In genomic region chr6:165664553-165665383, GRCh38 we compare ENCODE assay signal across 10 cellular contexts. TPM values are rescaled to one million over a fixed set of nuclear protein-coding genes. Genes with fewer than 3 reads are reported as not detected.
DNase-seq lines count a peak whose midpoint lies in the region; ATAC-seq, FAIRE-seq and TF ChIP-seq lines count a peak whose summit lies in the region.
"Had no signal": no experiment of that assay in that cellular context is flagged by ENCODE, and none has a peak within 500 bp of the region (broad histone marks: within the 10 kb centered on the region; RNA-seq: fewer than 3 reads in every experiment).

No MANE protein-coding gene starts in this region.

- DNase-seq in astrocyte (ENCODE audit: low read depth): no peak
- DNase-seq in kidney: no peak
- no peak for DNase-seq in transverse colon
- DNase-seq in ecto neural progenitor cell (ENCODE audit: low spot score): no peak
- DNase-seq: activated CD4-positive, alpha-beta T cell treated with anti-CD3 and anti-CD28 coated beads, Interleukin-2, amount 50 U/mL, for 4 hours; NCI-H510A treated with DMSO at 0.1 percent for 48 hours had no signal

- peaks cover 30% of the 10 kb centered on the region for H3K4me1 ChIP-seq in HUES6 (ENCODE audit: control insufficient read depth, insufficient read depth, low read length)
- H3K4me1 ChIP-seq in astrocyte (ENCODE audit: insufficient read depth, low read length): peaks cover 13% of the 10 kb centered on the region
- peaks cover 0 to 12% of the 10 kb centered on the region in 2 donors for H3K4me1 ChIP-seq in kidney (ENCODE audit: control insufficient read depth in 1 of 2, insufficient read depth in 1 of 2, low read depth in 1 of 2, low read length in 2 of 2)
- H3K4me1 ChIP-seq in skeletal muscle tissue (ENCODE audit: control insufficient read depth in 3 of 3, insufficient read depth in 3 of 3, low read length in 3 of 3): peaks cover 13 to 26% (median 22%) of the 10 kb centered on the region in 3 donors
- H3K4me1 ChIP-seq in transverse colon: peaks cover 6 to 29% (median 25%) of the 10 kb centered on the region in 4 donors

- peaks cover 13% of the 10 kb centered on the region for H3K4me1 Mint-ChIP-seq in astrocyte (ENCODE audit: low read depth, unreplicated experiment)

- no peak overlapping the region for H2AFZ ChIP-seq in astrocyte (ENCODE audit: low read depth, low read length)

- H3K4me3 ChIP-seq in HUES6 (ENCODE audit: low read depth, low read length): peak overlapping the region; percentile 71
- peak overlapping the region; percentile 63 for H3K4me3 ChIP-seq in astrocyte (ENCODE audit: insufficient read depth, low read depth, low read length)
- H3K4me3 ChIP-seq in kidney (ENCODE audit: low read length in 2 of 2): peak overlapping the region; percentile 79 to 86
- peak overlapping the region; percentile 62 to 80 (median 64) for H3K4me3 ChIP-seq in skeletal muscle tissue (ENCODE audit: low read length in 3 of 3)
- H3K4me3 ChIP-seq in transverse colon: no peak overlapping the region
- H3K4me3 ChIP-seq: lung had no signal

- H4K20me1 ChIP-seq in astrocyte (ENCODE audit: insufficient read depth, low read length): peaks cover 4% of the 10 kb centered on the region

- no peak for TF ChIP-seq POLR2A in transverse colon (IDR thresholded peaks at IDR 0.05)

- TF ChIP-seq EP300 in transverse colon (IDR thresholded peaks at IDR 0.05; ENCODE audit: low read depth): no peak

- H3K4me3 Mint-ChIP-seq in astrocyte (ENCODE audit: unreplicated experiment): peak overlapping the region; percentile 79

- H3K9me3 Mint-ChIP-seq in astrocyte (ENCODE audit: unreplicated experiment): peaks cover 1% of the 10 kb centered on the region

- H3K27ac ChIP-seq in HUES6 (ENCODE audit: low read depth, low read length) (no peak overlapping the region), astrocyte (ENCODE audit: low read depth, low read length) (no peak overlapping the region), kidney (ENCODE audit: low read depth in 2 of 2, low read length in 2 of 2) (peak overlapping the region in 1 of 2 donors; percentile 67), skeletal muscle tissue (ENCODE audit: low read depth, low read length) (no peak overlapping the region), transverse colon (no peak overlapping the region)

- WGBS in transverse colon (ENCODE audit: low coverage in 1 of 2), 2 donors: 11 to 22% methylated on average over 19 to 25 of the region's 25 CpGs

- no peak overlapping the region for H3K9ac ChIP-seq in HUES6 (ENCODE audit: low read length)
- no peak overlapping the region for H3K9ac ChIP-seq in astrocyte (ENCODE audit: low read length)
- peak overlapping the region; percentile 32 to 38 for H3K9ac ChIP-seq in kidney (ENCODE audit: low read length in 2 of 2)
- H3K9ac ChIP-seq in skeletal muscle tissue (ENCODE audit: low read depth in 1 of 3, low read length in 3 of 3): no peak overlapping the region

- no peaks in the 10 kb centered on the region for H3K36me3 Mint-ChIP-seq in astrocyte (ENCODE audit: low read depth, unreplicated experiment)

- no peak for ATAC-seq in GM21381 (IDR thresholded peaks at IDR 0.05; ENCODE audit: unreplicated experiment)

- H3K27me3 Mint-ChIP-seq in astrocyte (ENCODE audit: low read depth, unreplicated experiment): peaks cover 36% of the 10 kb centered on the region

- H3K36me3 ChIP-seq in HUES6 (ENCODE audit: control insufficient read depth, insufficient read depth, low read length): no peaks in the 10 kb centered on the region
- H3K36me3 ChIP-seq in astrocyte (ENCODE audit: insufficient read depth, low read length): no peaks in the 10 kb centered on the region
- no peaks in the 10 kb centered on the region for H3K36me3 ChIP-seq in kidney (ENCODE audit: control insufficient read depth in 1 of 2, insufficient read depth in 2 of 2, low read length in 2 of 2)
- no peaks in the 10 kb centered on the region for H3K36me3 ChIP-seq in skeletal muscle tissue (ENCODE audit: control insufficient read depth in 3 of 3, insufficient read depth in 3 of 3, low read length in 3 of 3)
- H3K36me3 ChIP-seq in transverse colon: no peaks in the 10 kb centered on the region

- intact Hi-C loops in kidney (cut with DNase I) (no loop called here), transverse colon (cut with DNase I; ENCODE audit: low total_unique reads) (no loop called here)

- peaks cover 17% of the 10 kb centered on the region for H3K79me2 ChIP-seq in astrocyte (ENCODE audit: insufficient read depth, low read length)

- peak overlapping the region; percentile 85 for H3K4me2 ChIP-seq in astrocyte (ENCODE audit: low read length)

- H3K27ac Mint-ChIP-seq in astrocyte (ENCODE audit: unreplicated experiment): no peak overlapping the region

- TF ChIP-seq CTCF in astrocyte (IDR thresholded peaks at IDR 0.05; ENCODE audit: insufficient read depth, low read depth, low read length) (no peak), kidney (IDR thresholded peaks at IDR 0.05; ENCODE audit: borderline replicate concordance, extremely low read depth, insufficient read depth) (no peak), transverse colon (IDR thresholded peaks at IDR 0.05) (no peak)

- FAIRE-seq in astrocyte (lab: Jason Lieb, UNC) (no peak), kidney (lab: Jason Lieb, UNC) (no peak)

- H3K9me3 ChIP-seq in HUES6 (ENCODE audit: control insufficient read depth, insufficient read depth, low read depth, low read length) (no peaks in the 10 kb centered on the region), astrocyte (ENCODE audit: insufficient read depth, low read depth, low read length) (no peaks in the 10 kb centered on the region), kidney (ENCODE audit: control insufficient read depth in 1 of 2, low read length in 2 of 2) (no peaks in the 10 kb centered on the region), skeletal muscle tissue (ENCODE audit: control insufficient read depth in 3 of 3, low read length in 3 of 3) (no peaks in the 10 kb centered on the region), transverse colon (no peaks in the 10 kb centered on the region)

- in situ Hi-C loops in transverse colon (cut with MboI; ENCODE audit: low pct_ligation_motif_present in 1 of 4, low pct_unique_long_range_greater_than_20kb in 1 of 4, low sequenced_read_pairs in 3 of 4): no loop called here

- H3K27me3 ChIP-seq in HUES6 (ENCODE audit: control insufficient read depth, insufficient read depth, low read length): peaks cover 67% of the 10 kb centered on the region
- peaks cover 45% of the 10 kb centered on the region for H3K27me3 ChIP-seq in astrocyte (ENCODE audit: insufficient read depth, low read length)
- peaks cover 27 to 59% (median 53%) of the 10 kb centered on the region in 3 donors for H3K27me3 ChIP-seq in skeletal muscle tissue (ENCODE audit: control insufficient read depth in 3 of 3, insufficient read depth in 3 of 3, low read length in 3 of 3)
- peaks cover 92% of the 10 kb centered on the region for H3K27me3 ChIP-seq in transverse colon

RNA-seq across cellular contexts. Expression of gene PDE10A, which starts 1.7 kb away (rescaled TPM):
- 5.4 and 7.4 TPM in 2 replicates for total RNA-seq in astrocyte
- total RNA-seq in kidney: 23.1 TPM
- polyA plus RNA-seq in kidney (ENCODE audit: insufficient read depth, low read depth, low replicate concordance): 4.8 TPM
- total RNA-seq in skeletal muscle tissue: 11.0 TPM
- 10 to 100 TPM in 1 of 4 donors, 1 to 10 TPM in 3; 1.4 to 15.3 (median 4.3) TPM for total RNA-seq in transverse colon

Comparison
In these comparisons a context has a peak if more than half of its experiments do, and no peak if none do; other contexts are left out.
1. H3K4me3 ChIP-seq: peak in HUES6 (single experiment), astrocyte (single experiment), kidney (2 of 2) and skeletal muscle tissue (3 of 3); none in transverse colon (0 of 4).
2. H3K9ac ChIP-seq: peak in kidney (2 of 2); none in HUES6 (single experiment), astrocyte (single experiment) and skeletal muscle tissue (0 of 3).